ENCODE assay signal across 12 cellular contexts in genomic region chr15:40087991-40088928, GRCh38. TPM values are rescaled to one million over a fixed set of nuclear protein-coding genes. Genes with fewer than 3 reads are reported as not detected.
A peak's percentile ranks its signal among the peaks of the same experiment; 100 is the strongest.
DNase-seq lines count a peak whose midpoint lies in the region; FAIRE-seq and TF ChIP-seq lines count a peak whose summit lies in the region.
"Had no signal": no experiment of that assay in that cellular context is flagged by ENCODE, and none has a peak within 500 bp of the region (broad histone marks: within the 10 kb centered on the region; RNA-seq: fewer than 3 reads in every experiment).

No MANE protein-coding gene starts in this region.

- POLR2A ChIA-PET in RWPE1 (lab: Yijun Ruan, JAX; ENCODE audit: low non-redundant PET) = no interaction called here

- peak overlapping the region; percentile 81 for H2BK12ac ChIP-seq in trophoblast cell (ENCODE audit: low read length)

- H3K18ac ChIP-seq in trophoblast cell (ENCODE audit: low read length) = peak overlapping the region; percentile 79

- H3K36me3 ChIP-seq in trophoblast cell (ENCODE audit: control insufficient read depth in 1 of 2, insufficient read depth in 2 of 2, low read length in 2 of 2) = peaks cover 12 to 21% of the 10 kb centered on the region in 2 experiments

- intact Hi-C loops in cardiac septum (cut with DNase I) = no loop called here

- H3K9me3 Mint-ChIP-seq in immature natural killer cell = no peaks in the 10 kb centered on the region
- H3K9me3 Mint-ChIP-seq: activated T-helper 1 cell treated with anti-CD3 and anti-CD28 coated beads, Interleukin-12 subunit alpha, Interleukin-12 subunit beta, Interleukin-2, Interleukin-4 antibody, amounts not matched to agents 30 ng/mL and 10 ng/mL and 1 ng/mL, durations not matched to agents 14 hours and 24 hours and 36 hours had no signal

- H3K4me1 ChIP-seq in trophoblast cell (ENCODE audit: control insufficient read depth in 1 of 2, insufficient read depth in 2 of 2, low read length in 2 of 2) = peaks cover 62 to 74% of the 10 kb centered on the region in 2 experiments

- H2BK120ac ChIP-seq in trophoblast cell (ENCODE audit: insufficient read depth, low read length, poor library complexity) = peak overlapping the region; percentile 65

- no CpG with 5 or more reads among the region's 9 CpGs for WGBS in trophoblast cell (ENCODE audit: extremely low coverage, insufficient coverage, insufficient read length)

- peak overlapping the region; percentile 81 for H3K14ac ChIP-seq in trophoblast cell (ENCODE audit: low read length)

- DNase-seq in GM12892 (ENCODE audit: insufficient read length) (no peak), RWPE1 (ENCODE audit: low spot score) (no peak), cardiac septum (ENCODE audit: low spot score) (peak; percentile 73), trophoblast cell (peak; percentile 50 to 56), NCI-H146 (lab: John Stamatoyannopoulos, UW) (no peak), immature natural killer cell (no peak), ACHN (no peak)
- no peak for DNase-seq in activated naive CD4-positive, alpha-beta T cell treated with Interleukin-2 at 50 U/mL for 16 hours
- DNase-seq: NCI-H526 treated with DMSO at 0.1 percent for 48 hours had no signal

- peak overlapping the region; percentile 77 for H2AK5ac ChIP-seq in trophoblast cell (ENCODE audit: low read length)

- no peaks in the 10 kb centered on the region for H3K27me3 ChIP-seq in trophoblast cell (ENCODE audit: insufficient read depth, low read length)

- peak overlapping the region; percentile 12 for H4K8ac ChIP-seq in trophoblast cell (ENCODE audit: low read depth, low read length)

- H3K36me3 Mint-ChIP-seq in immature natural killer cell = peaks cover 0 to 4% (median 0%) of the 10 kb centered on the region in 3 donors

- H3K27ac Mint-ChIP-seq in immature natural killer cell = no peak overlapping the region
- H3K27ac Mint-ChIP-seq: activated T-helper 1 cell treated with anti-CD3 and anti-CD28 coated beads, Interleukin-12 subunit alpha, Interleukin-12 subunit beta, Interleukin-2, Interleukin-4 antibody, amounts not matched to agents 30 ng/mL and 10 ng/mL and 1 ng/mL, durations not matched to agents 14 hours and 24 hours and 36 hours had no signal

- peak overlapping the region; percentile 31 for H3K27ac ChIP-seq in RWPE1
- peak overlapping the region; percentile 86 for H3K27ac ChIP-seq in trophoblast cell (ENCODE audit: low read depth, low read length)

- H3K9ac ChIP-seq in trophoblast cell (ENCODE audit: low read length) = peak overlapping the region; percentile 2

- H4K12ac ChIP-seq in trophoblast cell (ENCODE audit: low read depth, low read length) = peak overlapping the region; percentile 8

- peaks cover 0 to 14% (median 0%) of the 10 kb centered on the region in 3 donors for H3K27me3 Mint-ChIP-seq in immature natural killer cell (ENCODE audit: low read depth in 3 of 3)

- H3K79me2 ChIP-seq in trophoblast cell (ENCODE audit: control insufficient read depth, insufficient read depth, low read length, poor library complexity) = peaks cover 9% of the 10 kb centered on the region

- TF ChIP-seq CTCF in RWPE1 (conservative IDR thresholded peaks at IDR 0.05; ENCODE audit: low read depth) = no peak

- peak overlapping the region; percentile 87 for H4K91ac ChIP-seq in trophoblast cell (ENCODE audit: low read depth, low read length)

- peak overlapping the region; percentile 52 for H3K4ac ChIP-seq in trophoblast cell (ENCODE audit: low read depth, low read length)

- no peak overlapping the region for H3K23ac ChIP-seq in trophoblast cell (ENCODE audit: low read length)

- peaks cover 3% of the 10 kb centered on the region for H3K9me3 ChIP-seq in trophoblast cell (ENCODE audit: insufficient read depth, low read depth, low read length)

- H3K4me1 Mint-ChIP-seq in immature natural killer cell = no peaks in the 10 kb centered on the region

- CTCF ChIA-PET in RWPE1 (lab: Yijun Ruan, JAX) = interaction anchor here (0.6 kb wide), 1 partner anchor 140 kb away, joined by 3 read pairs; no protein-coding TSS in a partner anchor

- TF ChIP-seq POLR2A in GM12892 (IDR thresholded peaks at IDR 0.05; ENCODE audit: low read depth, low read length) = 0 out of 2 replicates have a peak, but pooled peaks have one; percentile 5

- in situ Hi-C loops in ACHN (cut with HindIII; ENCODE audit: low pct_ligation_motif_present, low pct_unique_long_range_greater_than_20kb, low sequenced_read_pairs) = no loop called here

- peaks cover 52% of the 10 kb centered on the region for H3K79me1 ChIP-seq in trophoblast cell (ENCODE audit: low read length)

- H3K4me3 ChIP-seq in trophoblast cell (ENCODE audit: low read depth, low read length) = no peak overlapping the region

- FAIRE-seq in GM12892 (lab: Jason Lieb, UNC) = no peak
- FAIRE-seq: TTC549 had no signal

- no peak overlapping the region for H3K4me3 Mint-ChIP-seq in immature natural killer cell
- H3K4me3 Mint-ChIP-seq: activated T-helper 1 cell treated with anti-CD3 and anti-CD28 coated beads, Interleukin-12 subunit alpha, Interleukin-12 subunit beta, Interleukin-2, Interleukin-4 antibody, amounts not matched to agents 30 ng/mL and 10 ng/mL and 1 ng/mL, durations not matched to agents 14 hours and 24 hours and 36 hours had no signal

- peak overlapping the region; percentile 32 for H3K4me2 ChIP-seq in trophoblast cell (ENCODE audit: low read length)

- H2BK5ac ChIP-seq in trophoblast cell (ENCODE audit: low read depth, low read length, poor library complexity) = peak overlapping the region; percentile 78

- H2AFZ ChIP-seq in trophoblast cell (ENCODE audit: insufficient read depth, low read length, poor library complexity) = peak overlapping the region; percentile 27

RNA-seq across cellular contexts. Expression of gene BMF, which starts 20.4 kb away (rescaled TPM):
- 22.2 TPM for polyA plus RNA-seq in GM12892 (2012; ENCODE audit: missing spikeins)
- 1.1 TPM for total RNA-seq in cardiac septum
- polyA plus RNA-seq in trophoblast cell (2013) = 20.8 and 22.5 TPM in 2 replicates
- under 1 TPM in 2 of 3 donors, not detected in 1; 0.38 to 0.80 TPM for polyA plus RNA-seq in immature natural killer cell
- total RNA-seq: MCF 10A had no signal

RNA-seq across cellular contexts. Expression of gene SRP14, which starts 49.3 kb away (rescaled TPM):
- polyA plus RNA-seq in GM12892 (2012; ENCODE audit: missing spikeins) = 488 TPM
- total RNA-seq in cardiac septum = 168 TPM
- polyA plus RNA-seq in trophoblast cell (2013) = 497 and 515 TPM in 2 replicates
- 1,000 to 10,000 TPM in 1 of 3 donors, 100 to 1,000 TPM in 2; 744 to 1,102 (median 786) TPM for polyA plus RNA-seq in immature natural killer cell

Comparison
In these comparisons a context has a peak if more than half of its experiments do, and no peak if none do; other contexts are left out.
1. DNase-seq: peak in cardiac septum (single experiment) and trophoblast cell (2 of 2); none in GM12892 (single experiment), RWPE1 (single experiment), NCI-H146 (single experiment), immature natural killer cell (0 of 3), activated naive CD4-positive, alpha-beta T cell treated with Interleukin-2 at 50 U/mL for 16 hours (single experiment) and ACHN (single experiment).